ENCODE assay signal across 1 cellular context in the genomic region with DNA sequence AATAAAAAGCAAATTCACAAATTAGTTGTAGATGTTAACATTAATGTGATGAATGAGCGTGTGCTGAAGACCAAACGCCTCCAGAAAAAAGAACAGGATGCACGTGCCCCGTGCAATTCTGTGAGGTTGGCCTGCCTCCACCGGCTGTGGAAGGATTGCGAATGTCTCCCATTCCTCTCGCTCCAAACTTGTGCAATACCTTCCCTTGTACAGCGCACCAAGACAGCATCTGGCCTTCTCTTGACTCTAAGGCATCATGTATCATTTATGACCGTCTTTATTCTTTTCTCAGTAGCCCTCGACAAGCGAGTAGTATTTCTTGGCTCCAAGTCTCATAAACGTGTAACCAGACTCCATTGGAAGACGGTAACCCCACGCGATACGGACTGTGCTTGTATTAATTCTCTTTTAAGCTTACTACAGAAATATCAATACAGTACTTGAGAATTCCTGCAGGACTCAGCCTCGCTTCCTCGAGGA.
TF ChIP-seq lines count a peak whose summit lies in the region.

No MANE protein-coding gene starts in this region.

TF ChIP-seq in endothelial cell of umbilical vein, 7 proteins besides CTCF, POLR2A, EP300 and RAD21:
- TF ChIP-seq POLR2AphosphoS5 (IDR thresholded peaks at IDR 0.05; ENCODE audit: insufficient read depth, low read depth, low read length) (no peak), FOS (IDR thresholded peaks at IDR 0.05; ENCODE audit: borderline replicate concordance, insufficient read depth, low read length) (no peak), JUN (IDR thresholded peaks at IDR 0.05; ENCODE audit: borderline replicate concordance, insufficient read depth, insufficient read length, low read depth) (no peak), MYC (IDR thresholded peaks at IDR 0.05; ENCODE audit: low read depth, low read length) (no peak), GATA2 (IDR thresholded peaks at IDR 0.05; ENCODE audit: insufficient read depth, insufficient read length, low read depth, low read length) (no peak)
